In genomic region chr19:48030073-48030472, GRCh38 we compare ENCODE assay signal across 25 cellular contexts. TPM values are rescaled to one million over a fixed set of nuclear protein-coding genes. Genes with fewer than 3 reads are reported as not detected.
"Had no signal": no experiment of that assay in that cellular context is flagged by ENCODE, and none has a peak within 500 bp of the region (broad histone marks: within the 10 kb centered on the region; RNA-seq: fewer than 3 reads in every experiment).

No MANE protein-coding gene starts in this region.

- H3K27me3 ChIP-seq: ascending aorta, cardiac muscle cell, colonic mucosa had no signal

- H3K27ac ChIP-seq: ascending aorta, breast epithelium, cardiac muscle cell, colonic mucosa had no signal

- DNase-seq: activated CD4-positive, alpha-beta T cell treated with anti-CD3 and anti-CD28 coated beads for 36 hours; activated CD4-positive, alpha-beta T cell treated with anti-CD3 and anti-CD28 coated beads, Interleukin-2, amount 50 U/mL, for 1 hour; activated CD4-positive, alpha-beta T cell treated with anti-CD3 and anti-CD28 coated beads, Interleukin-2, amount 50 U/mL, for 48 hours; activated CD4-positive, CD25-positive, alpha-beta regulatory T cell; activated CD4-positive, CD25-positive, alpha-beta regulatory T cell treated with anti-CD3 and anti-CD28 coated beads, Interleukin-2, amount 50 U/mL, for 72 hours; activated CD8-positive, alpha-beta memory T cell treated with anti-CD3 and anti-CD28 coated beads for 24 hours; activated CD8-positive, alpha-beta T cell treated with anti-CD3 and anti-CD28 coated beads for 36 hours; activated effector memory CD4-positive, alpha-beta T cell treated with anti-CD3 and anti-CD28 coated beads, Interleukin-2, amount 50 U/mL, for 16 hours; activated naive CD4-positive, alpha-beta T cell; activated naive CD4-positive, alpha-beta T cell treated with anti-CD3 and anti-CD28 coated beads, Interleukin-2, amount 10 ng/mL, durations not matched to agents 7 days and 5 days; activated naive CD8-positive, alpha-beta T cell treated with anti-CD3 and anti-CD28 coated beads, Interleukin-2, amount 10 ng/mL, durations not matched to agents 7 days and 5 days; activated T-cell treated with anti-CD3 and anti-CD28 coated beads, Interleukin-2, amount 50 U/mL, for 48 hours; central memory CD4-positive, alpha-beta T cell; cerebellar nuclear complex; colonic mucosa; effector CD8-positive, alpha-beta T cell; foreskin fibroblast; head of caudate nucleus; T-helper 1 cell; T-helper 17 cell; T1000 had no signal

- H3K36me3 ChIP-seq: ascending aorta, breast epithelium, cardiac muscle cell, colonic mucosa had no signal

- H3K4me1 ChIP-seq: ascending aorta, breast epithelium, colonic mucosa had no signal

- H3K9me3 ChIP-seq: ascending aorta, breast epithelium, colonic mucosa had no signal

- H3K4me3 ChIP-seq: ascending aorta, breast epithelium, cardiac muscle cell, colonic mucosa had no signal

RNA-seq across cellular contexts. Expression of gene CABP5, which starts 13.8 kb away (rescaled TPM):
- polyA plus RNA-seq: cardiac muscle cell, endothelial cell of umbilical vein had no signal

RNA-seq across cellular contexts. Expression of gene ELSPBP1, which starts 35.6 kb away (rescaled TPM):
- polyA plus RNA-seq: cardiac muscle cell, endothelial cell of umbilical vein had no signal

RNA-seq across cellular contexts. Expression of gene BSPH1, which starts 38.1 kb away (rescaled TPM):
- polyA plus RNA-seq: cardiac muscle cell, endothelial cell of umbilical vein had no signal
